Comparison of ENCODE assay signal across 19 cellular contexts in genomic region chr10:71300555-71301370, GRCh38. TPM values are rescaled to one million over a fixed set of nuclear protein-coding genes. Genes with fewer than 3 reads are reported as not detected.
DNase-seq lines count a peak whose midpoint lies in the region; ATAC-seq and TF ChIP-seq lines count a peak whose summit lies in the region.
"Had no signal": no experiment of that assay in that cellular context is flagged by ENCODE, and none has a peak within 500 bp of the region (broad histone marks: within the 10 kb centered on the region; RNA-seq: fewer than 3 reads in every experiment).

No MANE protein-coding gene starts in this region.

- TF ChIP-seq CTCF in right atrium auricular region (IDR thresholded peaks at IDR 0.05) (no peak), RWPE2 (IDR thresholded peaks at IDR 0.05; ENCODE audit: poor library complexity, severe bottlenecking) (no peak)

- no peak for ATAC-seq in Right ventricle myocardium superior (ENCODE audit: poor library complexity)
- ATAC-seq in RWPE2 (ENCODE audit: low read depth): peak; percentile 78
- peak; percentile 66 for ATAC-seq in esophagus mucosa
- no peak for ATAC-seq in HG02623 (IDR thresholded peaks at IDR 0.05; ENCODE audit: unreplicated experiment)

- H3K27ac Mint-ChIP-seq in activated naive CD8-positive, alpha-beta T cell treated with anti-CD3 and anti-CD28 coated beads for 36 hours: no peak overlapping the region

- peak; percentile 26 for DNase-seq in Right ventricle myocardium superior
- no peak for DNase-seq in right atrium auricular region (ENCODE audit: low spot score)
- DNase-seq in RWPE2 (ENCODE audit: low spot score): no peak
- DNase-seq in ureter (ENCODE audit: low spot score): peak; percentile 66
- no peak for DNase-seq in activated naive CD8-positive, alpha-beta T cell treated with anti-CD3 and anti-CD28 coated beads for 36 hours
- no peak for DNase-seq in H7
- DNase-seq: 8988T, COR-L47, DMS153, Kasumi-1, NCI-H1436, NCI-H2029 treated with DMSO at 0.1 percent for 48 hours, NCI-H345, NCI-H774, PC-9, SHP77 treated with DMSO at 0.1 percent for 48 hours had no signal

- peaks cover 27% of the 10 kb centered on the region for H3K36me3 ChIP-seq in right atrium auricular region
- no peaks in the 10 kb centered on the region for H3K36me3 ChIP-seq in RWPE2 (ENCODE audit: low read depth)
- peaks cover 6% of the 10 kb centered on the region for H3K36me3 ChIP-seq in H7 (replicated peaks; ENCODE audit: control insufficient read depth, insufficient read depth, low read length)

- H3K36me3 Mint-ChIP-seq in activated naive CD8-positive, alpha-beta T cell treated with anti-CD3 and anti-CD28 coated beads for 36 hours: no peaks in the 10 kb centered on the region

- no peaks in the 10 kb centered on the region for H3K4me1 ChIP-seq in right atrium auricular region
- H3K4me1 ChIP-seq in RWPE2 (ENCODE audit: insufficient read depth, poor library complexity, severe bottlenecking): peaks cover 11% of the 10 kb centered on the region

- H3K4me3 Mint-ChIP-seq in activated naive CD8-positive, alpha-beta T cell treated with anti-CD3 and anti-CD28 coated beads for 36 hours: no peak overlapping the region

- H3K9me3 Mint-ChIP-seq in activated naive CD8-positive, alpha-beta T cell treated with anti-CD3 and anti-CD28 coated beads for 36 hours: no peaks in the 10 kb centered on the region

- no peaks in the 10 kb centered on the region for H3K4me1 Mint-ChIP-seq in activated naive CD8-positive, alpha-beta T cell treated with anti-CD3 and anti-CD28 coated beads for 36 hours

- H3K27ac ChIP-seq in right atrium auricular region (no peak overlapping the region), RWPE2 (ENCODE audit: poor library complexity, severe bottlenecking) (no peak overlapping the region)
- H3K27ac ChIP-seq: C4-2B, PC-9 had no signal

- H3K27me3 Mint-ChIP-seq in activated naive CD8-positive, alpha-beta T cell treated with anti-CD3 and anti-CD28 coated beads for 36 hours: no peaks in the 10 kb centered on the region

- no peaks in the 10 kb centered on the region for H3K27me3 ChIP-seq in right atrium auricular region
- H3K27me3 ChIP-seq in RWPE2 (ENCODE audit: insufficient read depth, poor library complexity, severe bottlenecking): no peaks in the 10 kb centered on the region
- no peaks in the 10 kb centered on the region for H3K27me3 ChIP-seq in H7 (ENCODE audit: control insufficient read depth, insufficient read depth, low read length)

- H3K4me3 ChIP-seq in right atrium auricular region (no peak overlapping the region), RWPE2 (ENCODE audit: severe bottlenecking) (no peak overlapping the region), H7 (ENCODE audit: insufficient read depth, low read depth, low read length) (no peak overlapping the region)
- H3K4me3 ChIP-seq: PC-9 had no signal

- no peaks in the 10 kb centered on the region for H3K9me3 ChIP-seq in right atrium auricular region
- H3K9me3 ChIP-seq in RWPE2 (ENCODE audit: severe bottlenecking): no peaks in the 10 kb centered on the region

- intact Hi-C loops in Right ventricle myocardium superior (cut with DNase I): no loop called here

RNA-seq across cellular contexts. Expression of gene SLC29A3, which starts 18.3 kb away (rescaled TPM):
- total RNA-seq in Right ventricle myocardium superior (1.8 TPM), right atrium auricular region (1 to 10 TPM; 1.8 to 2.9 TPM), esophagus mucosa (0.92 TPM), ureter (22.4 TPM)
- 1 to 10 TPM; 4.3 TPM for total RNA-seq in activated naive CD8-positive, alpha-beta T cell treated with anti-CD3 and anti-CD28 coated beads for 36 hours
- 5.2 and 6.9 TPM in 2 replicates for total RNA-seq in H7 (2014; rRNA removed; shearing (Covaris generic))

Comparison
In these comparisons a context has a peak if more than half of its experiments do, and no peak if none do; other contexts are left out.
1. DNase-seq: peak in Right ventricle myocardium superior (single experiment) and ureter (single experiment); none in right atrium auricular region (single experiment), RWPE2 (single experiment), activated naive CD8-positive, alpha-beta T cell treated with anti-CD3 and anti-CD28 coated beads for 36 hours (single experiment) and H7 (single experiment).
2. ATAC-seq: peak in RWPE2 (single experiment) and esophagus mucosa (single experiment); none in Right ventricle myocardium superior (single experiment) and HG02623 (single experiment).